ENCODE assay signal across 8 cellular contexts in the genomic region with DNA sequence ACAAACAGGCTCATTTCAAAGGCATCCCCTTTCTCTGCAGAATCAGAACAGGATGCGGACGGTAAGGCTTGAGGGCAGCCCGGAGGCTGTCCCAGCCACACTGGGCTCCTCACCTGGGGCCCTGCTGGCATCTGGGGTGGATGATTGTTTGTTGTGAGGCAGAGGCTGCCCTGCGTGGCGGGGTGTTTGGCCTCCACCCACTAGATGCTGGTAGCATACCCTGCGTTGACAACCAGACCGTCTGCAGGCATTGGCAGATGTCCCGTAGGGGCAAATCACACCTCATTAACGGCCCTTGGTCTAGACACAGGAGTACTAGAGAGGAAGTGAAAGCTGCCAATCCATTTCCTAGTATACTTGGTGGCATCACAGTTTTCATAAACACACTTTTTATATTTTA. TPM values are rescaled to one million over a fixed set of nuclear protein-coding genes. Genes with fewer than 3 reads are reported as not detected.
DNase-seq lines count a peak whose midpoint lies in the region; ATAC-seq lines count a peak whose summit lies in the region.

No MANE protein-coding gene starts in this region.

- H3K27me3 Mint-ChIP-seq in naive thymus-derived CD4-positive, alpha-beta T cell, result no peaks in the 10 kb centered on the region

- H3K36me3 Mint-ChIP-seq in naive thymus-derived CD4-positive, alpha-beta T cell, result peaks cover 0 to 38% (median 21%) of the 10 kb centered on the region in 5 donors

- DNase-seq in NCI-H69 (lab: John Stamatoyannopoulos, UW) (peak; percentile 60), HuH-7 (ENCODE audit: low spot score) (no peak), kidney glomerular epithelial cell (lab: John Stamatoyannopoulos, UW) (no peak), mucosa of gallbladder (ENCODE audit: low spot score) (no peak), NCI-H345 (lab: John Stamatoyannopoulos, UW) (no peak)
- DNase-seq in naive thymus-derived CD4-positive, alpha-beta T cell, result no peak

- H3K36me3 ChIP-seq in naive thymus-derived CD4-positive, alpha-beta T cell (ENCODE audit: control insufficient read depth in 2 of 3, insufficient read depth in 3 of 3, low read length in 3 of 3), result peaks cover under 1 to 12% (median 3%) of the 10 kb centered on the region in 3 experiments

- CTCF ChIA-PET in naive thymus-derived CD4-positive, alpha-beta T cell (lab: Charles Lee), result no interaction called here

- intact Hi-C loops in naive thymus-derived CD4-positive, alpha-beta T cell (cut with micrococcal nuclease), result loop anchor here in 1 of 2 donors (1.0 kb wide), 1 partner anchor 17 kb away; no protein-coding TSS in a partner anchor

- ATAC-seq in GM18873 (IDR thresholded peaks at IDR 0.05; ENCODE audit: low FRiP score, unreplicated experiment) (peak; percentile 89), HG02623 (IDR thresholded peaks at IDR 0.05; ENCODE audit: unreplicated experiment) (peak; percentile 86)
- peak; percentile 80 for ATAC-seq in naive thymus-derived CD4-positive, alpha-beta T cell

- H3K4me3 ChIP-seq in naive thymus-derived CD4-positive, alpha-beta T cell (ENCODE audit: low read length), result no peak overlapping the region

- POLR2A ChIA-PET in naive thymus-derived CD4-positive, alpha-beta T cell (lab: Charles Lee), result interaction anchor here (1.1 kb wide), 1 partner anchor 23 kb away, joined by 4 read pairs; no protein-coding TSS in a partner anchor

- H3K4me3 Mint-ChIP-seq in naive thymus-derived CD4-positive, alpha-beta T cell, result peak overlapping the region in 2 of 10 donors; percentile 21 to 25

- H3K9me3 ChIP-seq in naive thymus-derived CD4-positive, alpha-beta T cell (ENCODE audit: control insufficient read depth in 2 of 3, low read length in 3 of 3), result no peaks in the 10 kb centered on the region

- no peaks in the 10 kb centered on the region for H3K27me3 ChIP-seq in naive thymus-derived CD4-positive, alpha-beta T cell (ENCODE audit: control insufficient read depth in 2 of 2, insufficient read depth in 2 of 2, low read length in 2 of 2)

- no peaks in the 10 kb centered on the region for H3K9me3 Mint-ChIP-seq in naive thymus-derived CD4-positive, alpha-beta T cell

- H3K4me1 Mint-ChIP-seq in naive thymus-derived CD4-positive, alpha-beta T cell, result peaks cover 27 to 94% (median 82%) of the 10 kb centered on the region in 7 donors

- no peak overlapping the region for H3K27ac ChIP-seq in naive thymus-derived CD4-positive, alpha-beta T cell (ENCODE audit: low read depth, low read length)

- H3K4me1 ChIP-seq in naive thymus-derived CD4-positive, alpha-beta T cell (ENCODE audit: control insufficient read depth in 2 of 2, insufficient read depth in 2 of 2, low read length in 2 of 2), result peaks cover 29 to 52% of the 10 kb centered on the region in 2 donors

- peak overlapping the region in 7 of 9 donors; percentile 3 to 59 (median 36) for H3K27ac Mint-ChIP-seq in naive thymus-derived CD4-positive, alpha-beta T cell

RNA-seq across cellular contexts. Expression of gene MBP, which starts 52.3 kb away (rescaled TPM):
- total RNA-seq in naive thymus-derived CD4-positive, alpha-beta T cell, result 100 to 1,000 TPM in 3 of 5 experiments, 10 to 100 TPM in 2; 88.3 to 152 (median 116) TPM
- 100 to 1,000 TPM in 1 of 2 donors, 10 to 100 TPM in 1; 96.4 to 107 TPM for polyA plus RNA-seq in naive thymus-derived CD4-positive, alpha-beta T cell
- 91.4 TPM for total RNA-seq in mucosa of gallbladder
